27 cellular contexts compared by ENCODE assay signal in the genomic region with DNA sequence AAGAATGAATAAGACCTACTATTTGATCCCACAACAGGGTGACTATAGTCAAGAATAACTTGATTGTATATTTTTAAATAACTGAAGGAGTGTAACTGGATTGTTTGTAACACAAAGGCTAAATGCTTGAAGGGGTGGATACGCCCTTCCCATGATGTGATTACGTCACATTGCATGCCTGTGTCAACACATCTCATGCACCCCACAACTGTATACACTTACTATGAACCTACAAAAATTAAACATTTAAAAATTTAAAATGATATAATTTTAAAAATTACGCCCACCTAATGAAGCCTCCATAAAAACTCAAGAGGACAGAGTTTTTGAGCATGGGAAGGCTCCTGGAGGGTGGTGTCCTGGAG.
A peak's percentile ranks its signal among the peaks of the same experiment; 100 is the strongest.
DNase-seq lines count a peak whose midpoint lies in the region; TF ChIP-seq lines count a peak whose summit lies in the region.
"Had no signal": no experiment of that assay in that cellular context is flagged by ENCODE, and none has a peak within 500 bp of the region (broad histone marks: within the 10 kb centered on the region; RNA-seq: fewer than 3 reads in every experiment).

No MANE protein-coding gene starts in this region.

- H3K23ac ChIP-seq in mesenchymal stem cell (ENCODE audit: low read length in 2 of 2): no peak overlapping the region
- no peak overlapping the region for H3K23ac ChIP-seq in H9 (ENCODE audit: insufficient read length, low read depth, low read length)

- no peak overlapping the region for H3K4ac ChIP-seq in mesenchymal stem cell (ENCODE audit: low read depth in 1 of 2, low read length in 2 of 2)
- no peak overlapping the region for H3K4ac ChIP-seq in H9 (ENCODE audit: low read depth, low read length)

- peaks cover 61 to 96% (median 90%) of the 10 kb centered on the region in 10 experiments for H3K4me1 ChIP-seq in BLaER1 treated with 17β-estradiol and CSF1 and Interleukin-3, amounts not matched to agents 10 nM and 100 nM
- H3K4me1 ChIP-seq in mesenchymal stem cell (ENCODE audit: control insufficient read depth, insufficient read depth, low read depth, low read length) (peaks cover 36% of the 10 kb centered on the region), left ventricle myocardium inferior (peaks cover 37% of the 10 kb centered on the region), H9 (ENCODE audit: insufficient read depth, low read length) (no peaks in the 10 kb centered on the region; the same call in 1 of the 2 replicates)

- H3K4me3 ChIP-seq in BLaER1 treated with 17β-estradiol and CSF1 and Interleukin-3, amounts not matched to agents 10 nM and 100 nM: no peak overlapping the region
- H3K4me3 ChIP-seq in choroid plexus epithelial cell (ENCODE audit: low read depth, low read length) (no peak overlapping the region), mesenchymal stem cell (ENCODE audit: insufficient read depth in 1 of 2, low read depth in 1 of 2, low read length in 2 of 2) (no peak overlapping the region), left ventricle myocardium inferior (no peak overlapping the region)
- H3K4me3 ChIP-seq: body of pancreas, GM23338, tibial nerve had no signal

- no peak overlapping the region for H2BK20ac ChIP-seq in H9 (ENCODE audit: low read depth, low read length, poor library complexity, severe bottlenecking)

- no peak overlapping the region for H2AFZ ChIP-seq in mesenchymal stem cell (ENCODE audit: low read depth, low read length)
- no peak overlapping the region for H2AFZ ChIP-seq in H9 (ENCODE audit: low read length)
- H2AFZ ChIP-seq: GM23338 had no signal

- H3K79me1 ChIP-seq in mesenchymal stem cell (replicated peaks; ENCODE audit: low read length, poor library complexity, severe bottlenecking) (peaks cover 3% of the 10 kb centered on the region), H9 (ENCODE audit: insufficient read depth, low read depth, low read length, poor library complexity, severe bottlenecking) (no peaks in the 10 kb centered on the region)

- no peak overlapping the region for H3T11ph ChIP-seq in H9 (ENCODE audit: low read length)

- H2AK5ac ChIP-seq in mesenchymal stem cell (ENCODE audit: low read length, severe bottlenecking) (peak overlapping the region; percentile 39), H9 (ENCODE audit: insufficient read length, low read length) (no peak overlapping the region)

- no peak overlapping the region for H3K14ac ChIP-seq in mesenchymal stem cell (ENCODE audit: low read length in 2 of 2)
- no peak overlapping the region for H3K14ac ChIP-seq in H9 (ENCODE audit: insufficient read depth, low read length)

- H3K4me2 ChIP-seq in BLaER1 treated with 17β-estradiol and CSF1 and Interleukin-3, amounts not matched to agents 10 nM and 100 nM: peak overlapping the region in 10 of 11 experiments; percentile 47 to 96 (median 85); a peak in 18 of 22 replicates
- H3K4me2 ChIP-seq in mesenchymal stem cell (ENCODE audit: low read length, poor library complexity, severe bottlenecking): no peak overlapping the region
- H3K4me2 ChIP-seq in H9 (ENCODE audit: insufficient read depth, insufficient read length, low read length): no peak overlapping the region
- H3K4me2 ChIP-seq: GM23338 had no signal

- H3K23me2 ChIP-seq in H9 (ENCODE audit: insufficient read length, low read depth, low read length, poor library complexity, severe bottlenecking): no peaks in the 10 kb centered on the region

- no peaks in the 10 kb centered on the region; a peak in 1 of 22 replicates for H3K27me3 ChIP-seq in BLaER1 treated with 17β-estradiol and CSF1 and Interleukin-3, amounts not matched to agents 10 nM and 100 nM
- peaks cover 0 to 20% of the 10 kb centered on the region in 2 experiments for H3K27me3 ChIP-seq in mesenchymal stem cell (ENCODE audit: control insufficient read depth in 1 of 2, insufficient read depth in 1 of 2, low read length in 2 of 2)
- peaks cover 7% of the 10 kb centered on the region for H3K27me3 ChIP-seq in left ventricle myocardium inferior (ENCODE audit: low read depth)
- H3K27me3 ChIP-seq in H9 (ENCODE audit: insufficient read depth, low read length): no peaks in the 10 kb centered on the region
- H3K27me3 ChIP-seq: body of pancreas, tibial nerve had no signal

- no peak overlapping the region for H4K5ac ChIP-seq in H9 (ENCODE audit: insufficient read length, low read depth, low read length)

- H3K18ac ChIP-seq in mesenchymal stem cell (ENCODE audit: low read depth in 1 of 2, low read length in 2 of 2) (peak overlapping the region in 1 of 2 experiments; percentile 24), H9 (ENCODE audit: insufficient read length, low read depth, low read length) (no peak overlapping the region)

- H4K20me1 ChIP-seq in BLaER1 treated with 17β-estradiol and CSF1 and Interleukin-3, amounts not matched to agents 10 nM and 100 nM: peaks cover 0 to 7% (median 0%) of the 10 kb centered on the region in 11 experiments; a peak in 1 of 22 replicates
- no peaks in the 10 kb centered on the region for H4K20me1 ChIP-seq in H9 (ENCODE audit: control insufficient read depth, insufficient read depth, insufficient read length)

- DNase-seq in MV-4-11 (lab: John Stamatoyannopoulos, UW): peak; percentile 24
- peak; percentile 52 for DNase-seq in choroid plexus epithelial cell (ENCODE audit: low read depth)
- no peak for DNase-seq in mesenchymal stem cell
- DNase-seq in C1 segment of cervical spinal cord (lab: John Stamatoyannopoulos, UW): no peak
- DNase-seq in left ventricle myocardium inferior: no peak
- DNase-seq in H9: no peak
- no peak for DNase-seq in NCI-H1694 treated with DMSO at 0.1 percent for 48 hours (lab: John Stamatoyannopoulos, UW)
- DNase-seq: activated B cell treated with CpG ODN at 0.5 μM for 24 hours; activated CD4-positive, alpha-beta T cell treated with anti-CD3 and anti-CD28 coated beads, Interleukin-2, amount 50 U/mL, for 1 hour; activated CD8-positive, alpha-beta memory T cell treated with anti-CD3 and anti-CD28 coated beads, Interleukin-2, amount 10 ng/mL, durations not matched to agents 7 days and 5 days; activated T-cell treated with anti-CD3 and anti-CD28 coated beads, Interleukin-2, amount 50 U/mL, for 48 hours; body of pancreas; COR-L47; effector CD8-positive, alpha-beta T cell; natural killer cell; NCI-H1092 treated with DMSO at 0.1 percent for 48 hours; NCI-H1930; NCI-H526; SHP77 treated with DMSO at 0.1 percent for 48 hours; small intestine; stimulated activated CD4-positive, alpha-beta T cell treated with anti-CD3 and anti-CD28 coated beads, Interleukin-1b, Interleukin-23, amount 100 ng/mL, for 48 hours; SW 1271; T-helper 9 cell had no signal

- H3K9ac ChIP-seq in BLaER1 treated with 17β-estradiol and CSF1 and Interleukin-3, amounts not matched to agents 10 nM and 100 nM: peak overlapping the region in 2 of 11 experiments; percentile 37 to 39; a peak in 3 of 22 replicates
- H3K9ac ChIP-seq in mesenchymal stem cell (ENCODE audit: low read length) (no peak overlapping the region), H9 (ENCODE audit: extremely low read depth, insufficient read length, low read length) (no peak overlapping the region)

- H3K4me3 Mint-ChIP-seq in H9: no peak overlapping the region
- H3K4me3 Mint-ChIP-seq: activated B cell treated with CpG ODN at 0.5 μM for 24 hours; activated CD8-positive, alpha-beta memory T cell treated with anti-CD3 and anti-CD28 coated beads, Interleukin-2, amount 10 ng/mL, durations not matched to agents 7 days and 5 days; GM23338; natural killer cell had no signal

- peaks cover 26% of the 10 kb centered on the region for H3K27me3 Mint-ChIP-seq in H9 (ENCODE audit: low read depth)

- no peaks in the 10 kb centered on the region for H3K79me2 ChIP-seq in H9 (ENCODE audit: insufficient read depth, low read length)

- 100% methylated on average over 1 of the region's 3 CpGs for whole genome bisulfite sequencing in mesenchymal stem cell
- no CpG with 5 or more reads among the region's 3 CpGs for WGBS in H9 (ENCODE audit: extremely low coverage, insufficient read length, low lambda C conversion rate)

- H2BK15ac ChIP-seq in mesenchymal stem cell (ENCODE audit: low read depth, poor library complexity, severe bottlenecking) (no peak overlapping the region), H9 (ENCODE audit: low read depth, low read length) (no peak overlapping the region)

- H4K8ac ChIP-seq in mesenchymal stem cell (ENCODE audit: low read length) (no peak overlapping the region), H9 (replicated peaks; ENCODE audit: insufficient read length, low read depth, low read length) (no peak overlapping the region)

- no peak overlapping the region for H2BK5ac ChIP-seq in mesenchymal stem cell (ENCODE audit: low read depth, low read length, poor library complexity, severe bottlenecking)
- H2BK5ac ChIP-seq in H9 (ENCODE audit: insufficient read length, low read length): no peak overlapping the region

- TF ChIP-seq CTCF in choroid plexus epithelial cell (conservative IDR thresholded peaks at IDR 0.05; ENCODE audit: low read depth, low read length) (no peak), left ventricle myocardium inferior (IDR thresholded peaks at IDR 0.05; ENCODE audit: borderline replicate concordance) (no peak), H9 (conservative IDR thresholded peaks at IDR 0.05) (no peak)

- peaks cover 13 to 25% of the 10 kb centered on the region in 2 experiments for H3K4me1 Mint-ChIP-seq in H9

- peak overlapping the region in 7 of 11 experiments; percentile 27 to 98 (median 60); a peak in 11 of 22 replicates for H3K27ac ChIP-seq in BLaER1 treated with 17β-estradiol and CSF1 and Interleukin-3, amounts not matched to agents 10 nM and 100 nM
- H3K27ac ChIP-seq in mesenchymal stem cell (ENCODE audit: low read length, poor library complexity, severe bottlenecking): peak overlapping the region; percentile 74
- H3K27ac ChIP-seq in left ventricle myocardium inferior (replicated peaks): no peak overlapping the region
- no peak overlapping the region for H3K27ac ChIP-seq in H9 (ENCODE audit: insufficient read length, low read depth, low read length)
- H3K27ac ChIP-seq: body of pancreas, HL-60, tibial nerve had no signal

- H3K36me3 ChIP-seq in BLaER1 treated with 17β-estradiol and CSF1 and Interleukin-3, amounts not matched to agents 10 nM and 100 nM: no peaks in the 10 kb centered on the region
- no peaks in the 10 kb centered on the region for H3K36me3 ChIP-seq in mesenchymal stem cell (ENCODE audit: control insufficient read depth in 1 of 2, insufficient read depth in 2 of 2, low read depth in 1 of 2, low read length in 2 of 2)
- H3K36me3 ChIP-seq in left ventricle myocardium inferior: no peaks in the 10 kb centered on the region
- H3K36me3 ChIP-seq: tibial nerve had no signal

- H3K9me3 ChIP-seq in BLaER1 treated with 17β-estradiol and CSF1 and Interleukin-3, amounts not matched to agents 10 nM and 100 nM (replicated peaks in 1 of 11): peaks cover 0 to 13% (median 9%) of the 10 kb centered on the region in 11 experiments; a peak in 19 of 22 replicates
- H3K9me3 ChIP-seq in mesenchymal stem cell (ENCODE audit: control insufficient read depth, low read length): no peaks in the 10 kb centered on the region
- H3K9me3 ChIP-seq in left ventricle myocardium inferior (replicated peaks): peaks cover 10% of the 10 kb centered on the region
- H3K9me3 ChIP-seq in H9 (ENCODE audit: control insufficient read depth, low read depth, low read length): peaks cover 12% of the 10 kb centered on the region

- H4K91ac ChIP-seq in mesenchymal stem cell (ENCODE audit: low read length): no peak overlapping the region
- no peak overlapping the region for H4K91ac ChIP-seq in H9 (ENCODE audit: insufficient read length, low read depth, low read length)

- peak overlapping the region in 1 of 2 experiments; percentile 12 for H2BK12ac ChIP-seq in mesenchymal stem cell (ENCODE audit: low read length in 2 of 2)
- H2BK12ac ChIP-seq in H9 (ENCODE audit: insufficient read length, low read depth, low read length): no peak overlapping the region

- H3K27ac Mint-ChIP-seq in H9: no peak overlapping the region
- H3K27ac Mint-ChIP-seq: activated B cell treated with CpG ODN at 0.5 μM for 24 hours; activated CD8-positive, alpha-beta memory T cell treated with anti-CD3 and anti-CD28 coated beads, Interleukin-2, amount 10 ng/mL, durations not matched to agents 7 days and 5 days; GM23338; natural killer cell had no signal

- H3K36me3 Mint-ChIP-seq in H9 (ENCODE audit: insufficient read depth in 1 of 3, low read depth in 3 of 3): peaks cover 9 to 20% (median 14%) of the 10 kb centered on the region in 3 experiments; a peak in 6 of 7 replicates
- H3K36me3 Mint-ChIP-seq: activated CD8-positive, alpha-beta memory T cell treated with anti-CD3 and anti-CD28 coated beads, Interleukin-2, amount 10 ng/mL, durations not matched to agents 7 days and 5 days; natural killer cell had no signal

- intact Hi-C loops in left ventricle myocardium inferior (cut with micrococcal nuclease): loop anchor here (5.0 to 10.0 kb wide), 2 partner anchors 414 to 732 kb away; no protein-coding TSS in a partner anchor

- H3K56ac ChIP-seq in H9 (ENCODE audit: insufficient read length, low read depth, low read length): no peak overlapping the region

- H3K9me3 Mint-ChIP-seq in H9: peaks cover 22% of the 10 kb centered on the region in 2 experiments

- no peak overlapping the region for H2BK120ac ChIP-seq in mesenchymal stem cell (ENCODE audit: low read depth, low read length)
- H2BK120ac ChIP-seq in H9 (ENCODE audit: low read depth, low read length, poor library complexity, severe bottlenecking): no peak overlapping the region

Comparison
In these comparisons a context has a peak if more than half of its experiments do, and no peak if none do; other contexts are left out.
1. H3K27ac ChIP-seq: peak in BLaER1 treated with 17β-estradiol and CSF1 and Interleukin-3, amounts not matched to agents 10 nM and 100 nM (7 of 11) and mesenchymal stem cell (single experiment); none in left ventricle myocardium inferior (single experiment) and H9 (single experiment).
2. H3K4me2 ChIP-seq: peak in BLaER1 treated with 17β-estradiol and CSF1 and Interleukin-3, amounts not matched to agents 10 nM and 100 nM (10 of 11); none in mesenchymal stem cell (single experiment) and H9 (single experiment).
3. DNase-seq: peak in MV-4-11 (single experiment) and choroid plexus epithelial cell (single experiment); none in mesenchymal stem cell (single experiment), C1 segment of cervical spinal cord (0 of 14), left ventricle myocardium inferior (single experiment), H9 (single experiment) and NCI-H1694 treated with DMSO at 0.1 percent for 48 hours (single experiment).